8 cellular contexts compared by ENCODE assay signal in genomic region chr1:108199781-108200626, GRCh38. TPM values are rescaled to one million over a fixed set of nuclear protein-coding genes. Genes with fewer than 3 reads are reported as not detected.
A peak's percentile ranks its signal among the peaks of the same experiment; 100 is the strongest.
DNase-seq lines count a peak whose midpoint lies in the region; ATAC-seq and TF ChIP-seq lines count a peak whose summit lies in the region.

SLC25A24 (minus strand) TSS chr1:108200343; CDS start chr1:108200138, 205 bp downstream.

- peaks cover 34% of the 10 kb centered on the region for H3K4me1 Mint-ChIP-seq in endothelial cell (ENCODE audit: unreplicated experiment)
- peaks cover 29% of the 10 kb centered on the region for H3K4me1 Mint-ChIP-seq in mesothelial cell of epicardium

- no peak for TF ChIP-seq CTCF in BE2C (IDR thresholded peaks at IDR 0.05; ENCODE audit: low read depth, low read length)
- no peak for TF ChIP-seq CTCF in endothelial cell (IDR thresholded peaks at IDR 0.05; ENCODE audit: unreplicated experiment)
- TF ChIP-seq CTCF in mesothelial cell of epicardium (IDR thresholded peaks at IDR 0.05; ENCODE audit: unreplicated experiment): no peak

- H3K27ac Mint-ChIP-seq in endothelial cell (ENCODE audit: unreplicated experiment) (peak within 1 kb of the TSS; percentile 99), mesothelial cell of epicardium (peak within 1 kb of the TSS; percentile 90)

- ATAC-seq in GM19035 (IDR thresholded peaks at IDR 0.05; ENCODE audit: unreplicated experiment) (peak; percentile 91), HG03439 (IDR thresholded peaks at IDR 0.05; ENCODE audit: unreplicated experiment) (peak; percentile 94)

- H3K27me3 Mint-ChIP-seq in endothelial cell (ENCODE audit: unreplicated experiment) (peaks cover 16% of the 10 kb centered on the region), mesothelial cell of epicardium (ENCODE audit: low read depth) (peaks cover 5% of the 10 kb centered on the region)

- no peaks in the 10 kb centered on the region for H3K36me3 ChIP-seq in BE2C

- H3K9me3 ChIP-seq in BE2C: no peaks in the 10 kb centered on the region; the same call in 1 of the 2 replicates

- H3K4me3 ChIP-seq in BE2C (ENCODE audit: low read depth, low read length): peak within 1 kb of the TSS; percentile 62

- H3K36me3 Mint-ChIP-seq in endothelial cell (ENCODE audit: low read depth, unreplicated experiment) (peaks cover 43% of the 10 kb centered on the region), mesothelial cell of epicardium (peaks cover 29% of the 10 kb centered on the region)

- H3K4me1 ChIP-seq in BE2C: no peaks in the 10 kb centered on the region

- H3K4me3 Mint-ChIP-seq in endothelial cell (ENCODE audit: unreplicated experiment): peak within 1 kb of the TSS; percentile 97
- peak within 1 kb of the TSS; percentile 89 for H3K4me3 Mint-ChIP-seq in mesothelial cell of epicardium

- peaks cover 38% of the 10 kb centered on the region for H3K27me3 ChIP-seq in BE2C

- H3K9me3 Mint-ChIP-seq in endothelial cell (ENCODE audit: unreplicated experiment): peaks cover 4% of the 10 kb centered on the region
- peaks cover 16% of the 10 kb centered on the region for H3K9me3 Mint-ChIP-seq in mesothelial cell of epicardium

- peak; percentile 47 for DNase-seq in BE2C
- DNase-seq in NOMO-1 treated with dmso at 0.1 percent for 144 hours (lab: John Stamatoyannopoulos, UW; ENCODE audit: unreplicated experiment): peak; percentile 74
- peak; percentile 21 for DNase-seq in activated CD8-positive, alpha-beta memory T cell treated with anti-CD3 and anti-CD28 coated beads, Interleukin-2, amount 50 U/mL, for 24 hours (ENCODE audit: extremely low read depth)
- peak; percentile 80 for DNase-seq in endothelial cell (ENCODE audit: low spot score)
- DNase-seq in mesothelial cell of epicardium (ENCODE audit: low spot score in 2 of 2, unreplicated experiment in 2 of 2): peak; percentile 36 to 77
- DNase-seq in stimulated activated CD8-positive, alpha-beta memory T cell treated with anti-CD3 and anti-CD28 coated beads, Interleukin-15, amount 100 ng/mL, for 48 hours (ENCODE audit: low read depth in 2 of 2): peak; percentile 67 to 70

RNA-seq across cellular contexts. Expression of gene SLC25A24, which starts in this region (rescaled TPM):
- 0.43 TPM for polyA plus RNA-seq in BE2C (2012; ENCODE audit: insufficient read depth, insufficient read length, low read depth)
- total RNA-seq in endothelial cell (ENCODE audit: unreplicated experiment): 51.1 TPM
- total RNA-seq in mesothelial cell of epicardium: 31.7 to 34.3 TPM (median 31.8 TPM) in 3 replicates

Comparison
In these comparisons a context has a peak if more than half of its experiments do, and no peak if none do; other contexts are left out.
1. Peak in every context shown above with its lines: DNase-seq, ATAC-seq and H3K4me3 ChIP-seq.
2. DNase-seq: peak in every context shown above with its lines; median percentile 80 in endothelial cell; 74 in NOMO-1 treated with dmso at 0.1 percent for 144 hours; 68 in stimulated activated CD8-positive, alpha-beta memory T cell treated with anti-CD3 and anti-CD28 coated beads, Interleukin-15, amount 100 ng/mL, for 48 hours; 56 in mesothelial cell of epicardium; 47 in BE2C; 21 in activated CD8-positive, alpha-beta memory T cell treated with anti-CD3 and anti-CD28 coated beads, Interleukin-2, amount 50 U/mL, for 24 hours.